8 cellular contexts compared by ENCODE assay signal in genomic region chr16:20740007-20740883, GRCh38. TPM values are rescaled to one million over a fixed set of nuclear protein-coding genes. Genes with fewer than 3 reads are reported as not detected.
DNase-seq lines count a peak whose midpoint lies in the region; FAIRE-seq and TF ChIP-seq lines count a peak whose summit lies in the region.

No MANE protein-coding gene starts in this region.

- no peak for DNase-seq in LNCaP clone FGC (ENCODE audit: low read depth)
- peak in 1 of 7 donors; percentile 18 for DNase-seq in adrenal gland
- no peak for DNase-seq in kidney
- DNase-seq in suprapubic skin (ENCODE audit: low spot score in 2 of 2): no peak
- DNase-seq in HEK293T (ENCODE audit: extremely low spot score): no peak
- no peak for DNase-seq in T1000 (lab: John Stamatoyannopoulos, UW)
- no peak for DNase-seq in mucosa of gallbladder (ENCODE audit: low spot score)

- H3K27ac ChIP-seq in DOHH2 (ENCODE audit: low read depth, low read length): 0 out of 2 replicates have a peak overlapping the region, but pooled peaks have one; percentile 10
- H3K27ac ChIP-seq in adrenal gland: peak overlapping the region in 3 of 5 donors; percentile 17 to 95 (median 95)
- peak overlapping the region; percentile 25 to 71 for H3K27ac ChIP-seq in kidney (ENCODE audit: low read depth in 2 of 2, low read length in 2 of 2)
- H3K27ac ChIP-seq in suprapubic skin: peak overlapping the region; percentile 93

- peaks cover 2% of the 10 kb centered on the region; the same call in 1 of the 2 replicates for H3F3A ChIP-seq in DOHH2 (ENCODE audit: control insufficient read depth, insufficient read depth)

- H3K36me3 ChIP-seq in DOHH2 (ENCODE audit: control insufficient read depth, low read length) (peaks cover 48% of the 10 kb centered on the region), adrenal gland (replicated peaks in 1 of 2) (peaks cover 0 to 35% of the 10 kb centered on the region in 2 donors), kidney (ENCODE audit: control insufficient read depth in 1 of 2, insufficient read depth in 2 of 2, low read length in 2 of 2) (peaks cover 17 to 29% of the 10 kb centered on the region in 2 donors), suprapubic skin (peaks cover 34% of the 10 kb centered on the region)

- H3K9ac ChIP-seq in kidney (ENCODE audit: low read length in 2 of 2): peak overlapping the region; percentile 84 to 95

- intact Hi-C loops in adrenal gland (cut with DNase I) (no loop called here), kidney (cut with DNase I) (no loop called here)

- peaks cover 16% of the 10 kb centered on the region for H4K20me1 ChIP-seq in DOHH2 (ENCODE audit: control insufficient read depth, insufficient read depth, low read depth, low read length)

- H3K4me3 ChIP-seq in DOHH2 (ENCODE audit: low read length): peak overlapping the region; percentile 91
- H3K4me3 ChIP-seq in LNCaP clone FGC (ENCODE audit: low read depth, low read length): peak overlapping the region; percentile 80
- peak overlapping the region in 3 of 4 donors; percentile 82 to 95 (median 92) for H3K4me3 ChIP-seq in adrenal gland
- H3K4me3 ChIP-seq in kidney (ENCODE audit: low read length in 2 of 2): peak overlapping the region; percentile 70 to 96
- H3K4me3 ChIP-seq in suprapubic skin: peak overlapping the region; percentile 81

- H3K79me2 ChIP-seq in DOHH2 (ENCODE audit: control insufficient read depth, low read length): peaks cover 44% of the 10 kb centered on the region

- H3K9me3 ChIP-seq in DOHH2 (ENCODE audit: control insufficient read depth, insufficient read depth, low read length) (no peaks in the 10 kb centered on the region), adrenal gland (replicated peaks in 1 of 3) (no peaks in the 10 kb centered on the region), kidney (ENCODE audit: control insufficient read depth in 1 of 2, low read length in 2 of 2) (no peaks in the 10 kb centered on the region), suprapubic skin (no peaks in the 10 kb centered on the region)

- H3K9me2 ChIP-seq in DOHH2 (replicated peaks; ENCODE audit: control insufficient read depth, low read length): no peaks in the 10 kb centered on the region

- no peak for TF ChIP-seq EP300 in suprapubic skin (IDR thresholded peaks at IDR 0.05)

- CTCF ChIA-PET in HEK293T (lab: Yijun Ruan, JAX): interaction anchor here (0.6 kb wide), 1 partner anchor 23 kb away, joined by 4 read pairs; no protein-coding TSS in a partner anchor

- no peaks in the 10 kb centered on the region for H3K27me3 ChIP-seq in DOHH2 (ENCODE audit: control insufficient read depth, low read length)
- H3K27me3 ChIP-seq in adrenal gland: no peaks in the 10 kb centered on the region
- no peaks in the 10 kb centered on the region for H3K27me3 ChIP-seq in suprapubic skin

- POLR2A ChIA-PET in HEK293T (lab: Yijun Ruan, JAX): interaction anchor here (1.7 kb wide), 1 partner anchor 66 kb away, joined by 9 read pairs; the partner anchor contains the start of genes ERI2 and REXO5

- peak; percentile 63 for TF ChIP-seq CTCF in DOHH2 (IDR thresholded peaks at IDR 0.05; ENCODE audit: low read depth, low read length, poor library complexity, severe bottlenecking)
- TF ChIP-seq CTCF in LNCaP clone FGC (IDR thresholded peaks at IDR 0.05; ENCODE audit: control insufficient read depth, extremely low read depth, insufficient read depth): peak; percentile 66
- TF ChIP-seq CTCF in adrenal gland (IDR thresholded peaks at IDR 0.05): peak in 4 of 6 experiments; percentile 6 to 29 (median 14)
- peak; percentile 33 for TF ChIP-seq CTCF in kidney (IDR thresholded peaks at IDR 0.05; ENCODE audit: borderline replicate concordance, extremely low read depth, insufficient read depth)
- TF ChIP-seq CTCF in suprapubic skin (IDR thresholded peaks at IDR 0.05): no peak

- WGBS in adrenal gland, 4 donors: 40 to 42% (median 40%) methylated on average over 11 of the region's 11 CpGs
- WGBS in suprapubic skin: 27% methylated on average over 11 of the region's 11 CpGs

- H3K4me2 ChIP-seq in DOHH2 (ENCODE audit: low read length): peak overlapping the region; percentile 82

- TF ChIP-seq POLR2A in adrenal gland (IDR thresholded peaks at IDR 0.05) (no peak), suprapubic skin (IDR thresholded peaks at IDR 0.05) (no peak)

- FAIRE-seq in kidney (lab: Jason Lieb, UNC): no peak

- H3K4me1 ChIP-seq in DOHH2 (ENCODE audit: control insufficient read depth, low read length) (peaks cover 15% of the 10 kb centered on the region), adrenal gland (replicated peaks in 1 of 2) (peaks cover 4 to 27% of the 10 kb centered on the region in 2 donors), kidney (ENCODE audit: control insufficient read depth in 1 of 2, insufficient read depth in 1 of 2, low read depth in 1 of 2, low read length in 2 of 2) (peaks cover 7 to 13% of the 10 kb centered on the region in 2 donors), suprapubic skin (peaks cover 19% of the 10 kb centered on the region)

TF ChIP-seq in HEK293T, 16 proteins besides CTCF, POLR2A, EP300 and RAD21:
- TF ChIP-seq SUZ12 (IDR thresholded peaks at IDR 0.05): no peak
- no peak for TF ChIP-seq SP1 (IDR thresholded peaks at IDR 0.05)
- no peak for TF ChIP-seq FOXM1 (IDR thresholded peaks at IDR 0.05; ENCODE audit: borderline replicate concordance)
- TF ChIP-seq ARNT (IDR thresholded peaks at IDR 0.05): no peak
- TF ChIP-seq BHLHE40 (IDR thresholded peaks at IDR 0.05; ENCODE audit: borderline replicate concordance): no peak
- no peak for TF ChIP-seq CTBP1 (IDR thresholded peaks at IDR 0.05; ENCODE audit: borderline replicate concordance)
- TF ChIP-seq FOXK2 (IDR thresholded peaks at IDR 0.05): no peak

RNA-seq across cellular contexts. Expression of gene THUMPD1, which starts 1.4 kb away (rescaled TPM):
- 10 to 100 TPM; 19.0 to 86.1 (median 40.6) TPM for total RNA-seq in adrenal gland
- 10 to 100 TPM; 22.0 to 34.0 (median 30.3) TPM for polyA plus RNA-seq in adrenal gland
- total RNA-seq in kidney: 45.8 TPM
- polyA plus RNA-seq in kidney (ENCODE audit: insufficient read depth, low read depth, low replicate concordance): 16.8 TPM
- 10 to 100 TPM; 63.4 to 71.9 (median 64.1) TPM for total RNA-seq in suprapubic skin
- 40.7 TPM for total RNA-seq in mucosa of gallbladder

RNA-seq across cellular contexts. Expression of gene ACSM3, which starts 23.6 kb away (rescaled TPM):
- total RNA-seq in adrenal gland (10 to 100 TPM in 4 of 8 donors, 1 to 10 TPM in 4; 4.7 to 21.4 (median 9.2) TPM), kidney (31.5 TPM), suprapubic skin (10 to 100 TPM in 3 of 4 donors, 1 to 10 TPM in 1; 5.2 to 11.7 (median 11.0) TPM), mucosa of gallbladder (11.0 TPM)
- polyA plus RNA-seq in adrenal gland (10 to 100 TPM; 14.5 to 27.9 (median 18.1) TPM), kidney (ENCODE audit: insufficient read depth, low read depth, low replicate concordance) (139 TPM)

RNA-seq across cellular contexts. Expression of gene ACSM1, which starts 42.8 kb away (rescaled TPM):
- total RNA-seq in adrenal gland: 1 to 10 TPM in 1 of 8 donors, under 1 TPM in 4, not detected in 3; 0.28 to 1.8 (median 0.47) TPM
- polyA plus RNA-seq in adrenal gland: 1 to 10 TPM in 1 of 3 donors, under 1 TPM in 2; 0.13 to 2.4 (median 0.32) TPM
- total RNA-seq in kidney: 2.2 TPM
- 1.1 TPM for polyA plus RNA-seq in kidney (ENCODE audit: insufficient read depth, low read depth, low replicate concordance)
- 1 to 10 TPM in 2 of 4 donors, under 1 TPM in 2; 0.52 to 2.8 (median 1.1) TPM for total RNA-seq in suprapubic skin
- total RNA-seq in mucosa of gallbladder: 0.20 TPM

Comparison
In these comparisons a context has a peak if more than half of its experiments do, and no peak if none do; other contexts are left out.
1. H3K27ac ChIP-seq: peak in every context shown above with its lines; median percentile 95 in adrenal gland; 93 in suprapubic skin; 48 in kidney; 10 in DOHH2.
2. CTCF ChIP-seq: peak in DOHH2 (single experiment), LNCaP clone FGC (single experiment), adrenal gland (4 of 6) and kidney (single experiment); none in suprapubic skin (0 of 2).
3. Peak in every context shown above with its lines, with median percentiles within 50 percentile points of each other: H3K4me3 ChIP-seq.